In genomic region chr7:69414555-69414954, GRCh38 we compare ENCODE assay signal across 9 cellular contexts.
"Had no signal": no experiment of that assay in that cellular context is flagged by ENCODE, and none has a peak within 500 bp of the region (broad histone marks: within the 10 kb centered on the region; RNA-seq: fewer than 3 reads in every experiment).

No MANE protein-coding gene starts in this region.

- H3K27ac ChIP-seq: HL-60, KMS-11 had no signal

- FAIRE-seq: HepG2, HTR-8/SVneo had no signal

- H3K9ac ChIP-seq: KMS-11 had no signal

- ATAC-seq: HepG2 had no signal

- DNase-seq: IMR-90, Karpas-422, KBM-7, KG1 had no signal

- H3K4me2 ChIP-seq: KMS-11 had no signal

- H3K4me3 Mint-ChIP-seq: IgD-negative memory B cell had no signal

- H3K27ac Mint-ChIP-seq: IgD-negative memory B cell had no signal
